Comparison of ENCODE assay signal across 18 cellular contexts in the genomic region with DNA sequence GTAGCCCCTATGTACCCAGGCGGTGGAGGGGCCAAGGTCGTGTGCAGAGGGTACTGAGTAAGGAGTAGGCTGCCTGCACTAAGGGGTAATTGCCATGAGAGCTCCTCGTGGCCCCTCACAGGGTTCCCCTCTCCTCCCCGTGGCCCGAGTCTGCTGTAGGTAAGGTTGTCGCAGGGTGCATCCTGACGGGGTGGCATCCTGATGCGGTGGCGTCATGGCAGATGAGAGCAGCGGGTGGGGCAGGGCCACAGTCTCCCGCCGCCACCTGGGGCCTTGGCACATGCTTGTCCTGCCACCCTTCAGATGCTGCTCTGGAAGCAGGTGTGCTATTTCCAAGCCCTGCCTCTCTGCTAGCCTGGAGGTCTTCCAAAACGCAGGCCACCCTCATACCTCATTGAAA.
DNase-seq lines count a peak whose midpoint lies in the region; ATAC-seq and TF ChIP-seq lines count a peak whose summit lies in the region.
"Had no signal": no experiment of that assay in that cellular context is flagged by ENCODE, and none has a peak within 500 bp of the region (broad histone marks: within the 10 kb centered on the region; RNA-seq: fewer than 3 reads in every experiment).

No MANE protein-coding gene starts in this region.

- no peaks in the 10 kb centered on the region for H3K4me1 Mint-ChIP-seq in endodermal cell
- peaks cover 3 to 36% (median 17%) of the 10 kb centered on the region in 4 donors for H3K4me1 Mint-ChIP-seq in naive thymus-derived CD8-positive, alpha-beta T cell
- H3K4me1 Mint-ChIP-seq: B cell had no signal

- no peak for TF ChIP-seq CTCF in left ventricle myocardium inferior (IDR thresholded peaks at IDR 0.05; ENCODE audit: borderline replicate concordance)
- TF ChIP-seq CTCF in endodermal cell (conservative IDR thresholded peaks at IDR 0.05): no peak

- H3K9me3 Mint-ChIP-seq in endodermal cell: peaks cover 8% of the 10 kb centered on the region
- peaks cover 0 to 11% (median 0%) of the 10 kb centered on the region in 9 donors for H3K9me3 Mint-ChIP-seq in naive thymus-derived CD8-positive, alpha-beta T cell

- H3K9ac ChIP-seq in endodermal cell (ENCODE audit: extremely low read depth, low read length, poor library complexity, severe bottlenecking): no peak overlapping the region
- H3K9ac ChIP-seq: GM23248 had no signal

- H3K36me3 Mint-ChIP-seq in endodermal cell (ENCODE audit: low read depth): peaks cover 17% of the 10 kb centered on the region
- H3K36me3 Mint-ChIP-seq in naive thymus-derived CD8-positive, alpha-beta T cell: peaks cover 0 to 20% (median 10%) of the 10 kb centered on the region in 3 donors

- H3K27me3 ChIP-seq in left ventricle myocardium inferior (ENCODE audit: low read depth): no peaks in the 10 kb centered on the region
- H3K27me3 ChIP-seq in endodermal cell (ENCODE audit: control insufficient read depth, insufficient read depth, low read length, poor library complexity, severe bottlenecking): no peaks in the 10 kb centered on the region
- H3K27me3 ChIP-seq: SJCRH30 had no signal

- peaks cover 4% of the 10 kb centered on the region for H3K4me1 ChIP-seq in left ventricle myocardium inferior
- H3K4me1 ChIP-seq in endodermal cell (ENCODE audit: control insufficient read depth, insufficient read depth, low read length): no peaks in the 10 kb centered on the region
- H3K4me1 ChIP-seq: SJCRH30 had no signal

- WGBS in endodermal cell (ENCODE audit: insufficient coverage in 1 of 2, insufficient read length in 1 of 2), 2 experiments: 95 to 98% methylated on average over 11 to 13 of the region's 13 CpGs

- no peak overlapping the region for H3K27ac Mint-ChIP-seq in endodermal cell
- H3K27ac Mint-ChIP-seq in naive thymus-derived CD8-positive, alpha-beta T cell: peak overlapping the region in 1 of 10 donors; percentile 59
- H3K27ac Mint-ChIP-seq: B cell had no signal

- H3K36me3 ChIP-seq in left ventricle myocardium inferior (no peaks in the 10 kb centered on the region), endodermal cell (ENCODE audit: control insufficient read depth, insufficient read depth, low read length) (no peaks in the 10 kb centered on the region)
- H3K36me3 ChIP-seq: HAP-1, SJCRH30 had no signal

- H3K4me3 ChIP-seq in left ventricle myocardium inferior (no peak overlapping the region), endodermal cell (ENCODE audit: low read length) (no peak overlapping the region)
- H3K4me3 ChIP-seq: GM23248, HAP-1, K562, PC-9, SJCRH30 had no signal

- POLR2A ChIA-PET in naive thymus-derived CD8-positive, alpha-beta T cell (lab: Charles Lee): no interaction called here

- H3K27me3 Mint-ChIP-seq in endodermal cell (ENCODE audit: insufficient read depth): no peaks in the 10 kb centered on the region
- no peaks in the 10 kb centered on the region for H3K27me3 Mint-ChIP-seq in naive thymus-derived CD8-positive, alpha-beta T cell
- H3K27me3 Mint-ChIP-seq: B cell had no signal

- no peak for ATAC-seq in left ventricle myocardium superior
- no peak for ATAC-seq in HG03442 (IDR thresholded peaks at IDR 0.05; ENCODE audit: unreplicated experiment)
- no peak for ATAC-seq in naive thymus-derived CD8-positive, alpha-beta T cell
- ATAC-seq: K562 had no signal

- H3K27ac ChIP-seq in left ventricle myocardium inferior (replicated peaks) (no peak overlapping the region), endodermal cell (ENCODE audit: low read depth, low read length) (peak overlapping the region; percentile 75)
- H3K27ac ChIP-seq: GM23248, PC-9, SJCRH30 had no signal

- DNase-seq in left ventricle myocardium superior (peak; percentile 2), left ventricle myocardium inferior (no peak), endodermal cell (no peak), posterior vena cava (ENCODE audit: low spot score) (peak; percentile 55), NCI-H2171 (lab: John Stamatoyannopoulos, UW) (no peak)
- no peak for DNase-seq in naive thymus-derived CD8-positive, alpha-beta T cell
- DNase-seq: GF-D8, GM23248, NCI-H1105 treated with DMSO at 0.1 percent for 48 hours, NCI-H187 treated with DMSO at 0.1 percent for 48 hours, NCI-H226, NCI-H82, PC-9, SJCRH30 had no signal

- no peak overlapping the region for H3K4me3 Mint-ChIP-seq in endodermal cell
- H3K4me3 Mint-ChIP-seq in naive thymus-derived CD8-positive, alpha-beta T cell: no peak overlapping the region
- H3K4me3 Mint-ChIP-seq: B cell had no signal

- no peaks in the 10 kb centered on the region for H3K9me3 ChIP-seq in left ventricle myocardium inferior (replicated peaks)
- H3K9me3 ChIP-seq in endodermal cell (ENCODE audit: control insufficient read depth, low read length): no peaks in the 10 kb centered on the region
- H3K9me3 ChIP-seq: HAP-1, SJCRH30 had no signal

- intact Hi-C loops in left ventricle myocardium superior (cut with micrococcal nuclease): no loop called here
- intact Hi-C loops in left ventricle myocardium inferior (cut with micrococcal nuclease): no loop called here
- intact Hi-C loops in posterior vena cava (cut with DNase I): no loop called here

Comparison
In these comparisons a context has a peak if more than half of its experiments do, and no peak if none do; other contexts are left out.
1. DNase-seq: peak in left ventricle myocardium superior (single experiment) and posterior vena cava (single experiment); none in left ventricle myocardium inferior (single experiment), endodermal cell (single experiment), NCI-H2171 (single experiment) and naive thymus-derived CD8-positive, alpha-beta T cell (0 of 10).